In genomic region chr5:23523998-23524397, GRCh38 we compare ENCODE assay signal across 10 cellular contexts. TPM values are rescaled to one million over a fixed set of nuclear protein-coding genes. Genes with fewer than 3 reads are reported as not detected.
"Had no signal": no experiment of that assay in that cellular context is flagged by ENCODE, and none has a peak within 500 bp of the region (broad histone marks: within the 10 kb centered on the region; RNA-seq: fewer than 3 reads in every experiment).

No MANE protein-coding gene starts in this region.

- H3K4me1 ChIP-seq: HAP-1 had no signal

- H3K4me3 ChIP-seq: GM23248, HAP-1 had no signal

- DNase-seq: GM23248, GOT3, H7, HFFc6, KBM-7 had no signal

- H3K36me3 ChIP-seq: HAP-1 had no signal

- H3K9ac ChIP-seq: GM23248 had no signal

- H3K9me3 ChIP-seq: HAP-1 had no signal

- H3K27ac ChIP-seq: GM23248, HL-60 had no signal

- H2AFZ ChIP-seq: GM23248 had no signal

RNA-seq across cellular contexts. Expression of gene PRDM9, which starts 16.6 kb away (rescaled TPM):
- total RNA-seq: GM23248, H7, HepG2, HFFc6, HT1080 had no signal
- polyA plus RNA-seq: GM23248, HepG2, IgD-negative memory B cell had no signal
